Comparison of ENCODE assay signal across 8 cellular contexts in the genomic region with DNA sequence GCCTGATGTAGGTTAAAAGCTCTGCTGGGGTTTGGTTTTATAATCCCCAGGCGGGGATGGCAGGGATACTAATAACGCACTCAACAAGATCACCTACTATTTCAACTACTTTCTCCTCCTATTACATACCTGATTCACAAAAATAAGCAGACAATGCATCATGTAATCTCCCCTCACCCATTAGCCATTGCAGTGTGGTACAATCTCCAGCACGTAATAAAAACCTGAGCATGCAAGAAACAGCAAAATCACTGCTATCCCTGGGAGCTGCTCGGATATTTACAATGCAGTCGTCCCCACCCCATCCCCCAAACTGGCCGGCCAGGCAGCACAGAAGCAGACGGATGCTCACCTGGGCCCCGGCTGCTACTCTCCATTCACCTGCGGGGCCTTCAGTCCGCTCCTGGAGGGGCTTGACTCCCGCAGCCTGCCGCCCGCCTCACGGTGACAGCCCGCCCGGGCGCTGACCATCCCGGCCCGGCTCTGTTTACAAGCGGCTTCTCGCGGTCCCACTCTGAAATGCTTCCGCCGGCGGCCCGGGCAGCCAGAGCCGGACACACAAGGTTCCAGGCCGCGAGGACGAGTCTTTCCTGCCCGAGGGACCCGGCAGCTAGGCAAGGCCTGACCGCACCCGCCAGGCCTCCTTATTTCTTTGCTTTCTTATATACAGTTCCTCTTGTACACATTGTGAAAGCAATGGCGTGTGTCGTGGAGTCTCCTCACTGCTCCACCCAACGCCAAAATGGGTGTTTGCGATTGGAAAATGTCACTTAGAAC. TPM values are rescaled to one million over a fixed set of nuclear protein-coding genes. Genes with fewer than 3 reads are reported as not detected.
DNase-seq lines count a peak whose midpoint lies in the region; ATAC-seq and TF ChIP-seq lines count a peak whose summit lies in the region.

A gene with protein sequence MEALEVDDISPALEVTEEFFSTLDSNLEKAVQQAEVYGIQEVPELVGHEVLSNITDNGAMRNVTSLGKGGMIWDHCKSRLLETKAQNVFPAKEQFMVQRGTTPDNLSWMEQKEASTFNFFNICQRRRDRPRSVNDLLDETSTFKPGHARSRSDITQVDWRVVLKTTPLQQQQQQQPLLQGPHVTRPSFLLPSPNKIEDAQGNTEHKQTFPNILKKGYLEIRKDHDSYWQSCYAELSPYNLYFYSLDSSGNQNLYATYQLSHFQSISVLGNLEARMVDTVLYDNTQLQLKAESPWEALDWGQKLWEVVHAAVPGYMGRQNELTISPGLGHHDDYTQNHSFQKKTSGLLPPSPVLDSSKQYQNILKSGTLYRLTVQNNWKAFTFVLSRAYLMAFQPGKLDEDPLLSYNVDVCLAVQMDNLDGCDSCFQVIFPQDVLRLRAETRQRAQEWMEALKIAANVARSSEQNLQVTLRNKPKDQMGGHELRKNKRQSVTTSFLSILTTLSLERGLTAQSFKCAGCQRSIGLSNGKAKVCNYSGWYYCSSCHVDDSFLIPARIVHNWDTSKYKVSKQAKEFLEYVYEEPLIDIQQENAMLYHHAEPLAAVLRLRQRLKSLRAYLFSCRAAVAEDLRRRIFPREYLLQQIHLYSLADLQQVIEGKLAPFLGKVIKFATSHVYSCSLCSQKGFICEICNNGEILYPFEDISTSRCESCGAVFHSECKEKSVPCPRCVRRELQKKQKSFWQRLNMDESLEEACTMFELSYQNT (minus strand): TSS at position 491 of the 777 bp plus-strand sequence. CDS start 23,888 bp downstream, outside the sequence.

- peak within 1 kb of the TSS; percentile 95 for H4K91ac ChIP-seq in mesenchymal stem cell (ENCODE audit: low read length)

- peaks cover 18 to 20% of the 10 kb centered on the region in 2 donors for H3K4me1 Mint-ChIP-seq in effector memory CD8-positive, alpha-beta T cell (ENCODE audit: low read depth in 2 of 2)

- H3K36me3 Mint-ChIP-seq in effector memory CD8-positive, alpha-beta T cell (ENCODE audit: insufficient read depth): peaks cover 4% of the 10 kb centered on the region

- no peaks in the 10 kb centered on the region for H3K27me3 Mint-ChIP-seq in effector memory CD8-positive, alpha-beta T cell

- peaks cover 16% of the 10 kb centered on the region for H3K79me1 ChIP-seq in mesenchymal stem cell (replicated peaks; ENCODE audit: low read length, poor library complexity, severe bottlenecking)

- H4K8ac ChIP-seq in mesenchymal stem cell (ENCODE audit: low read length): peak within 1 kb of the TSS; percentile 100

- H3K27ac Mint-ChIP-seq in effector memory CD8-positive, alpha-beta T cell: peak within 1 kb of the TSS; percentile 95 to 96

- peak within 1 kb of the TSS; percentile 91 to 97 for H3K18ac ChIP-seq in mesenchymal stem cell (ENCODE audit: low read depth in 1 of 2, low read length in 2 of 2)

- DNase-seq in GM19238 (ENCODE audit: insufficient read length, low spot score) (peak; percentile 60), NCI-H774 (lab: John Stamatoyannopoulos, UW) (peak; percentile 53), mesenchymal stem cell (peak; percentile 87)
- DNase-seq in activated CD8-positive, alpha-beta memory T cell treated with anti-CD3 and anti-CD28 coated beads for 24 hours: peak; percentile 96
- peak; percentile 62 to 75 (median 69) for DNase-seq in effector memory CD8-positive, alpha-beta T cell
- DNase-seq in stimulated activated CD8-positive, alpha-beta memory T cell treated with anti-CD3 and anti-CD28 coated beads, Interleukin-12 subunit alpha, Interleukin-12 subunit beta, amount 100 ng/mL, for 4 hours (ENCODE audit: low read depth): peak; percentile 63

- H3K4me3 Mint-ChIP-seq in effector memory CD8-positive, alpha-beta T cell: peak within 1 kb of the TSS; percentile 91 to 93

- H3K4me3 ChIP-seq in mesenchymal stem cell (ENCODE audit: insufficient read depth in 1 of 2, low read depth in 1 of 2, low read length in 2 of 2): peak within 1 kb of the TSS; percentile 93 to 98

- H2AFZ ChIP-seq in mesenchymal stem cell (ENCODE audit: low read depth, low read length): peak within 1 kb of the TSS; percentile 99

- peaks cover 0 to 3% of the 10 kb centered on the region in 2 experiments for H3K36me3 ChIP-seq in mesenchymal stem cell (ENCODE audit: control insufficient read depth in 1 of 2, insufficient read depth in 2 of 2, low read depth in 1 of 2, low read length in 2 of 2)

- peak within 1 kb of the TSS; percentile 56 for H3K27ac ChIP-seq in C4-2B
- H3K27ac ChIP-seq in mesenchymal stem cell (ENCODE audit: low read length, poor library complexity, severe bottlenecking): peak within 1 kb of the TSS; percentile 59

- no peaks in the 10 kb centered on the region for H3K9me3 Mint-ChIP-seq in effector memory CD8-positive, alpha-beta T cell

- H3K4ac ChIP-seq in mesenchymal stem cell (ENCODE audit: low read depth in 1 of 2, low read length in 2 of 2): peak within 1 kb of the TSS; percentile 46 to 89

- ATAC-seq in HG03439 (IDR thresholded peaks at IDR 0.05; ENCODE audit: unreplicated experiment): peak; percentile 94
- ATAC-seq in effector memory CD8-positive, alpha-beta T cell (replicated peaks): peak; percentile 86

- peak within 1 kb of the TSS in 1 of 2 experiments; percentile 96 for H3K14ac ChIP-seq in mesenchymal stem cell (ENCODE audit: low read length in 2 of 2)

- peak within 1 kb of the TSS; percentile 57 for H2BK5ac ChIP-seq in mesenchymal stem cell (ENCODE audit: low read depth, low read length, poor library complexity, severe bottlenecking)

- H3K9ac ChIP-seq in mesenchymal stem cell (ENCODE audit: low read length): peak within 1 kb of the TSS; percentile 94

- peak within 1 kb of the TSS; percentile 77 for H2AK5ac ChIP-seq in mesenchymal stem cell (ENCODE audit: low read length, severe bottlenecking)

- WGBS in mesenchymal stem cell: 3% methylated on average over 34 of the region's 38 CpGs

- no peaks in the 10 kb centered on the region for H3K27me3 ChIP-seq in mesenchymal stem cell (ENCODE audit: control insufficient read depth in 1 of 2, insufficient read depth in 1 of 2, low read length in 2 of 2)

- peak within 1 kb of the TSS; percentile 70 for H2BK15ac ChIP-seq in mesenchymal stem cell (ENCODE audit: low read depth, poor library complexity, severe bottlenecking)

- H3K23ac ChIP-seq in mesenchymal stem cell (ENCODE audit: low read length in 2 of 2): peak within 1 kb of the TSS in 1 of 2 experiments; percentile 80

- peak within 1 kb of the TSS; percentile 28 to 71 for H2BK12ac ChIP-seq in mesenchymal stem cell (ENCODE audit: low read length in 2 of 2)

- H3K4me2 ChIP-seq in mesenchymal stem cell (ENCODE audit: low read length, poor library complexity, severe bottlenecking): peak within 1 kb of the TSS; percentile 75

- TF ChIP-seq CTCF in C4-2B (conservative IDR thresholded peaks at IDR 0.05): no peak

- no peaks in the 10 kb centered on the region for H3K9me3 ChIP-seq in mesenchymal stem cell (ENCODE audit: control insufficient read depth, low read length)

- peaks cover 4% of the 10 kb centered on the region for H3K4me1 ChIP-seq in mesenchymal stem cell (ENCODE audit: control insufficient read depth, insufficient read depth, low read depth, low read length)

- peak within 1 kb of the TSS; percentile 6 for H2BK120ac ChIP-seq in mesenchymal stem cell (ENCODE audit: low read depth, low read length)

RNA-seq across cellular contexts. Expression of the gene that starts here (rescaled TPM):
- polyA plus RNA-seq in mesenchymal stem cell (2013, experiment 1 of 2): 3.5 TPM
- 3.6 TPM for polyA plus RNA-seq in mesenchymal stem cell (2013, experiment 2 of 2)

Comparison
In these comparisons a context has a peak if more than half of its experiments do, and no peak if none do; other contexts are left out.
1. Peak in every context shown above with its lines: DNase-seq, ATAC-seq, H3K4me3 ChIP-seq and H3K27ac ChIP-seq.